Comparison of ENCODE assay signal across 7 cellular contexts in the genomic region with DNA sequence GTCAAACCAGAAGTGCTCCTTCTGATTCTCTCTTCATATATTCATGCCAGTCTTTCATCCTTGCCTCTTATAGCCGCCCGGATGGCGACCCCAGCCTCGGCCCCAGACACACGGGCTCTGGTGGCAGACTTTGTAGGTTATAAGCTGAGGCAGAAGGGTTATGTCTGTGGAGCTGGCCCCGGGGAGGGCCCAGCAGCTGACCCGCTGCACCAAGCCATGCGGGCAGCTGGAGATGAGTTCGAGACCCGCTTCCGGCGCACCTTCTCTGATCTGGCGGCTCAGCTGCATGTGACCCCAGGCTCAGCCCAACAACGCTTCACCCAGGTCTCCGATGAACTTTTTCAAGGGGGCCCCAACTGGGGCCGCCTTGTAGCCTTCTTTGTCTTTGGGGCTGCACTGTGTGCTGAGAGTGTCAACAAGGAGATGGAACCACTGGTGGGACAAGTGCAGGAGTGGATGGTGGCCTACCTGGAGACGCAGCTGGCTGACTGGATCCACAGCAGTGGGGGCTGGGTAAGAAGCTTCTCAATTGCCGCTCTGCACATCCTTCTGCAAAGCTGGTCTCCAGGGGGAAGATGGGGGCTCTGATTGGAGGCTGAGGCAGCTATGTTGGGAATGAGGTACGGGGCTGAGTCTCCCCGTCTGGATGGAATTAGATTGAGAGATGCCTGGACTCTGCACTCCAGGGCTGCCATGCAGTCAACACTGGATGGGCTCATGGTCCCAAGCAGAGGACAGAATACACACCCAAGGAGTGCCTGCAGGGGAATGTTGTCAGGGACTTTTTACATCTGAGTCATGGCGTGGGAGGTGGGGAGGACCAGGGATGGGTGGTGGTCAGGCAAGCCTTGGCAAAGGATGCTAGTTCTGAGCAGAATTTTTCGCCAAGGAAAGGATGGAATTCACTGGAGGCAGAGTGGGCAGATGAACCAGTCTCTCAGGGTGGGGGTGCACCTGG. TPM values are rescaled to one million over a fixed set of nuclear protein-coding genes. Genes with fewer than 3 reads are reported as not detected.
DNase-seq lines count a peak whose midpoint lies in the region; TF ChIP-seq lines count a peak whose summit lies in the region.
"Had no signal": no experiment of that assay in that cellular context is flagged by ENCODE, and none has a peak within 500 bp of the region (broad histone marks: within the 10 kb centered on the region; RNA-seq: fewer than 3 reads in every experiment).

No MANE protein-coding gene starts in this region.

- H2AFZ ChIP-seq in neuron (ENCODE audit: low read depth, low read length), result no peak overlapping the region

- H3K36me3 ChIP-seq in breast epithelium (no peaks in the 10 kb centered on the region), neuron (ENCODE audit: insufficient read depth, low read length) (peaks cover 40% of the 10 kb centered on the region)

- intact Hi-C loops in breast epithelium (cut with DNase I; ENCODE audit: low total_unique reads), result loop anchor here (10.0 kb wide), 1 partner anchor 247 kb away; a partner anchor contains a TSS

- TF ChIP-seq POLR2A in breast epithelium (IDR thresholded peaks at IDR 0.05), result no peak

- peak overlapping the region; percentile 69 for H3K4me3 ChIP-seq in GM08714 (ENCODE audit: low read length)
- peak overlapping the region; percentile 68 to 81 (median 75) for H3K4me3 ChIP-seq in breast epithelium
- H3K4me3 ChIP-seq in neuron (ENCODE audit: low read length), result peak overlapping the region; percentile 85

- H3K27ac ChIP-seq in breast epithelium, result peak overlapping the region; percentile 93 to 94

- peak in 1 of 2 donors; percentile 15 for DNase-seq in breast epithelium (ENCODE audit: low spot score in 2 of 2)
- DNase-seq in CD1c-positive myeloid dendritic cell (ENCODE audit: extremely low spot score), result no peak
- DNase-seq in NCI-H1436 treated with DMSO at 0.1 percent for 48 hours (lab: John Stamatoyannopoulos, UW), result no peak
- DNase-seq in stimulated activated CD4-positive, alpha-beta T cell treated with anti-CD3 and anti-CD28 coated beads, Interleukin-4, amount 100 ng/mL, for 4 hours, result no peak
- DNase-seq: effector CD8-positive, alpha-beta T cell had no signal

- no peak for TF ChIP-seq CTCF in breast epithelium (IDR thresholded peaks at IDR 0.05)

- H3K9me3 ChIP-seq in breast epithelium, result no peaks in the 10 kb centered on the region
- H3K9me3 ChIP-seq in neuron (ENCODE audit: low read length), result no peaks in the 10 kb centered on the region

- H3K4me1 ChIP-seq in breast epithelium (peaks cover 6 to 38% of the 10 kb centered on the region in 2 donors), neuron (ENCODE audit: insufficient read depth, low read length) (peaks cover 22% of the 10 kb centered on the region)

- H3K27me3 ChIP-seq in breast epithelium (no peaks in the 10 kb centered on the region), neuron (ENCODE audit: insufficient read depth, low read length) (no peaks in the 10 kb centered on the region)

RNA-seq across cellular contexts. Expression of a gene that starts 1.3 kb away (rescaled TPM):
- total RNA-seq in breast epithelium, result 10 to 100 TPM; 28.8 to 55.5 (median 48.2) TPM

RNA-seq across cellular contexts. Expression of a gene that starts 5.3 kb away (rescaled TPM):
- 10 to 100 TPM in 1 of 3 donors, 1 to 10 TPM in 2; 8.2 to 11.6 (median 9.4) TPM for total RNA-seq in breast epithelium

RNA-seq across cellular contexts. Expression of a gene that starts 13.3 kb away (rescaled TPM):
- total RNA-seq in breast epithelium, result 10 to 100 TPM; 45.9 to 87.2 (median 74.1) TPM

RNA-seq across cellular contexts. Expression of a gene that starts 22.0 kb away (rescaled TPM):
- 10 to 100 TPM; 10.8 to 15.4 (median 12.0) TPM for total RNA-seq in breast epithelium

RNA-seq across cellular contexts. Expression of a gene that starts 44.7 kb away (rescaled TPM):
- 10 to 100 TPM in 2 of 3 donors, 1 to 10 TPM in 1; 6.4 to 53.7 (median 52.1) TPM for total RNA-seq in breast epithelium
